ENCODE assay signal across 1 cellular context in the genomic region with DNA sequence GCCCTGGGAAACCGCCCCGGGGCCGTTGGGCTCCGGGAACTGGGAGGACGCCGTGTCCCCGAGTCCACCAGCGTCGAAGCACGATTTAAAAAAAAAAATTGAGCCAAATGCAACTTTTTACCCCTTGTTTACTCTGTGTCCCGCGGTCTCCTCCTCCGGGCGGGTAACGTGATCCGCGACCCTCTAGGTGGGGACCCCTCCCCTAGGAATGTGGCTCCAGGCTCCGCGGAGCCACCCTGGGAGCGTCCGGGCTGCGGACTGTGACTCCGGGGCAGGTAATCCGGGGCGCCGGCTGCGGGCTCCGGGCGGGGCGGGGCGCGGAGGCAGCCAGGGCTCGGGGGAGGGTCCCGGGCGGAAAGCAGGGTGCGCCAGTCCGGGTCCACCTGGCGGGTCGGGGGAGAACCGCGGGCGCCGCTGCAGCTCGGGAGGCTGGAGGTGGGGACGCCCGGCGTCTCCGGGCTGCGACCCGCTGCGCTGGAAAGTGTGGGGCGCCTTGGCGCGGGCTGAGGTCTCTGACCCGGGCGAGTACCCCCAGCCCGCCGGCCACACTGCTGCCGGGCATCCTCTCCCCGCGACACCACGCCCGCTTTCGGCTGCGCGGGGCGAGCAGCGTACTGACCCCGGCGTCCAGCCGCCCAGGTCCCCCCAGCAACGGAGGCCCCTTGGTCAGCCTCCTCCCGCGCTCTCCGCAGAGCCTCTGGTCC.
A peak's percentile ranks its signal among the peaks of the same experiment; 100 is the strongest.
TF ChIP-seq lines count a peak whose summit lies in the region.

No MANE protein-coding gene starts in this region.

TF ChIP-seq in HepG2, 621 proteins besides CTCF, POLR2A, EP300 and RAD21 (continued from another document and continues in another):
- TF ChIP-seq ZNF646 (CRISPR knock-in tag; IDR thresholded peaks at IDR 0.05) (no peak), SYNCRIP (IDR thresholded peaks at IDR 0.05; ENCODE audit: insufficient read depth, low read depth, low read length) (no peak), ARNTL (CRISPR knock-in tag; IDR thresholded peaks at IDR 0.05) (no peak), ZNF138 (CRISPR knock-in tag; IDR thresholded peaks at IDR 0.05; ENCODE audit: low read depth) (0 out of 2 replicates have a peak, but pooled peaks have one; percentile 20), ZNF549 (CRISPR knock-in tag; IDR thresholded peaks at IDR 0.05) (0 out of 2 replicates have a peak, but pooled peaks have one; percentile 0), NFIB (CRISPR knock-in tag; IDR thresholded peaks at IDR 0.05; ENCODE audit: borderline replicate concordance) (no peak), ZNF224 (CRISPR knock-in tag; IDR thresholded peaks at IDR 0.05) (no peak; the same call in 1 of the 2 replicates), CENPT (CRISPR knock-in tag; IDR thresholded peaks at IDR 0.05; ENCODE audit: low read depth) (no peak), NR2F1 (CRISPR knock-in tag; IDR thresholded peaks at IDR 0.05) (no peak), ZKSCAN1 (IDR thresholded peaks at IDR 0.05; ENCODE audit: low read length) (no peak; the same call in 1 of the 2 replicates), ZNF720 (CRISPR knock-in tag; IDR thresholded peaks at IDR 0.05) (no peak), RARG (CRISPR knock-in tag; IDR thresholded peaks at IDR 0.05; ENCODE audit: low read depth) (no peak; the same call in 1 of the 2 replicates), CEBPB (IDR thresholded peaks at IDR 0.05; ENCODE audit: borderline replicate concordance, low read depth, low read length) (no peak), HDAC6 (IDR thresholded peaks at IDR 0.05; ENCODE audit: low read depth, low read length) (no peak), ATM (IDR thresholded peaks at IDR 0.05; ENCODE audit: borderline replicate concordance) (no peak), ZNF501 (CRISPR knock-in tag; IDR thresholded peaks at IDR 0.05) (peak; percentile 72; the same call in 1 of the 2 replicates), BCLAF1 (IDR thresholded peaks at IDR 0.05) (no peak), TOPORS (CRISPR knock-in tag; IDR thresholded peaks at IDR 0.05) (0 out of 2 replicates have a peak, but pooled peaks have one; percentile 1), SSRP1 (CRISPR knock-in tag; IDR thresholded peaks at IDR 0.05) (no peak), BHLHE40 (IDR thresholded peaks at IDR 0.05; ENCODE audit: low read length) (0 out of 2 replicates have a peak, but pooled peaks have one; percentile 13), ZNF468 (CRISPR knock-in tag; IDR thresholded peaks at IDR 0.05) (no peak), CSRNP1 (CRISPR knock-in tag; IDR thresholded peaks at IDR 0.05) (no peak), GRHL1 (CRISPR knock-in tag; conservative IDR thresholded peaks at IDR 0.05) (no peak), KLF11 (CRISPR knock-in tag; IDR thresholded peaks at IDR 0.05) (0 out of 2 replicates have a peak, but pooled peaks have one; percentile 9), ZNF431 (CRISPR knock-in tag; IDR thresholded peaks at IDR 0.05; ENCODE audit: borderline replicate concordance, low read depth) (peak; percentile 61; the same call in 1 of the 2 replicates), GPN1 (CRISPR knock-in tag; IDR thresholded peaks at IDR 0.05; ENCODE audit: borderline replicate concordance) (no peak), ZNF761 (CRISPR knock-in tag; conservative IDR thresholded peaks at IDR 0.05) (no peak), LBX2 (CRISPR knock-in tag; IDR thresholded peaks at IDR 0.05; ENCODE audit: borderline replicate concordance) (no peak; the same call in 1 of the 2 replicates), DR1 (CRISPR knock-in tag; IDR thresholded peaks at IDR 0.05) (no peak), HMGXB3 (CRISPR knock-in tag; IDR thresholded peaks at IDR 0.05; ENCODE audit: borderline replicate concordance) (no peak), REL (CRISPR knock-in tag; conservative IDR thresholded peaks at IDR 0.05) (peak; percentile 22; the same call in 1 of the 2 replicates)
- TF ChIP-seq, protein P1, sequence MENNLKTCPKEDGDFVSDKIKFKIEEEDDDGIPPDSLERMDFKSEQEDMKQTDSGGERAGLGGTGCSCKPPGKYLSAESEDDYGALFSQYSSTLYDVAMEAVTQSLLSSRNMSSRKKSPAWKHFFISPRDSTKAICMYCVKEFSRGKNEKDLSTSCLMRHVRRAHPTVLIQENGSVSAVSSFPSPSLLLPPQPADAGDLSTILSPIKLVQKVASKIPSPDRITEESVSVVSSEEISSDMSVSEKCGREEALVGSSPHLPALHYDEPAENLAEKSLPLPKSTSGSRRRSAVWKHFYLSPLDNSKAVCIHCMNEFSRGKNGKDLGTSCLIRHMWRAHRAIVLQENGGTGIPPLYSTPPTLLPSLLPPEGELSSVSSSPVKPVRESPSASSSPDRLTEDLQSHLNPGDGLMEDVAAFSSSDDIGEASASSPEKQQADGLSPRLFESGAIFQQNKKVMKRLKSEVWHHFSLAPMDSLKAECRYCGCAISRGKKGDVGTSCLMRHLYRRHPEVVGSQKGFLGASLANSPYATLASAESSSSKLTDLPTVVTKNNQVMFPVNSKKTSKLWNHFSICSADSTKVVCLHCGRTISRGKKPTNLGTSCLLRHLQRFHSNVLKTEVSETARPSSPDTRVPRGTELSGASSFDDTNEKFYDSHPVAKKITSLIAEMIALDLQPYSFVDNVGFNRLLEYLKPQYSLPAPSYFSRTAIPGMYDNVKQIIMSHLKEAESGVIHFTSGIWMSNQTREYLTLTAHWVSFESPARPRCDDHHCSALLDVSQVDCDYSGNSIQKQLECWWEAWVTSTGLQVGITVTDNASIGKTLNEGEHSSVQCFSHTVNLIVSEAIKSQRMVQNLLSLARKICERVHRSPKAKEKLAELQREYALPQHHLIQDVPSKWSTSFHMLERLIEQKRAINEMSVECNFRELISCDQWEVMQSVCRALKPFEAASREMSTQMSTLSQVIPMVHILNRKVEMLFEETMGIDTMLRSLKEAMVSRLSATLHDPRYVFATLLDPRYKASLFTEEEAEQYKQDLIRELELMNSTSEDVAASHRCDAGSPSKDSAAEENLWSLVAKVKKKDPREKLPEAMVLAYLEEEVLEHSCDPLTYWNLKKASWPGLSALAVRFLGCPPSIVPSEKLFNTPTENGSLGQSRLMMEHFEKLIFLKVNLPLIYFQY (CRISPR knock-in tag; IDR thresholded peaks at IDR 0.05; ENCODE audit: borderline replicate concordance) = no peak
